ENCODE assay signal across 1 cellular context in genomic region chr22:25109878-25110595, GRCh38.
TF ChIP-seq lines count a peak whose summit lies in the region.

No MANE protein-coding gene starts in this region.

TF ChIP-seq in H1, 55 proteins besides CTCF, POLR2A, EP300 and RAD21:
- TF ChIP-seq POU5F1 (IDR thresholded peaks at IDR 0.05; ENCODE audit: low read depth, low read length) (no peak), KDM1A (IDR thresholded peaks at IDR 0.05; ENCODE audit: borderline replicate concordance, low read length) (0 out of 2 replicates have a peak, but pooled peaks have one; percentile 43), SP2 (IDR thresholded peaks at IDR 0.05; ENCODE audit: low read length) (no peak), TAF1 (IDR thresholded peaks at IDR 0.05; ENCODE audit: low read depth, low read length) (no peak)
